In genomic region chr13:113449693-113450347, GRCh38 we compare ENCODE assay signal across 2 cellular contexts.
TF ChIP-seq lines count a peak whose summit lies in the region.

No MANE protein-coding gene starts in this region.

TF ChIP-seq in HCT116, 20 proteins besides CTCF, POLR2A, EP300 and RAD21:
- no peak for TF ChIP-seq ELF1 (IDR thresholded peaks at IDR 0.05; ENCODE audit: borderline replicate concordance, low read depth)
- no peak for TF ChIP-seq ZBTB33 (IDR thresholded peaks at IDR 0.05; ENCODE audit: extremely low read depth, insufficient replicate concordance, low read length)
- TF ChIP-seq TCF7L2 (IDR thresholded peaks at IDR 0.05; ENCODE audit: borderline replicate concordance, extremely low read depth, insufficient read depth, insufficient read length) = no peak
- TF ChIP-seq EGR1 (IDR thresholded peaks at IDR 0.05; ENCODE audit: low read depth) = no peak
- TF ChIP-seq MAX (IDR thresholded peaks at IDR 0.05) = no peak
- no peak for TF ChIP-seq FOSL1 (IDR thresholded peaks at IDR 0.05; ENCODE audit: low read depth)
- no peak for TF ChIP-seq CBX3 (IDR thresholded peaks at IDR 0.05; ENCODE audit: low read depth)
- TF ChIP-seq EZH2 (IDR thresholded peaks at IDR 0.05) = no peak
- no peak for TF ChIP-seq POLR2AphosphoS5 (IDR thresholded peaks at IDR 0.05; ENCODE audit: low read depth, low read length)
- no peak for TF ChIP-seq CEBPB (IDR thresholded peaks at IDR 0.05; ENCODE audit: low read depth)
- TF ChIP-seq SP1 (IDR thresholded peaks at IDR 0.05; ENCODE audit: low read depth) = no peak
- no peak for TF ChIP-seq REST (IDR thresholded peaks at IDR 0.05; ENCODE audit: low read depth)
TF ChIP-seq in HCT116: peak in this region for 0.

TF ChIP-seq in GM12878, 131 proteins besides CTCF, POLR2A, EP300 and RAD21:
- TF ChIP-seq CHD4 (IDR thresholded peaks at IDR 0.05) (no peak), RELB (IDR thresholded peaks at IDR 0.05; ENCODE audit: low read depth) (no peak), NKRF (conservative IDR thresholded peaks at IDR 0.05) (no peak), ZNF207 (IDR thresholded peaks at IDR 0.05; ENCODE audit: borderline replicate concordance) (no peak), POU2F2 (IDR thresholded peaks at IDR 0.05; ENCODE audit: borderline replicate concordance, low read depth, low read length) (no peak), MEF2B (IDR thresholded peaks at IDR 0.05; ENCODE audit: partially characterized antibody, poor library complexity, severe bottlenecking) (no peak), USF2 (IDR thresholded peaks at IDR 0.05; ENCODE audit: borderline replicate concordance, low read depth, low read length) (no peak), NR2F1 (conservative IDR thresholded peaks at IDR 0.05) (no peak), BRCA1 (IDR thresholded peaks at IDR 0.05; ENCODE audit: low read depth, low read length) (no peak), NR2C1 (IDR thresholded peaks at IDR 0.05) (no peak), ZNF384 (IDR thresholded peaks at IDR 0.05; ENCODE audit: borderline replicate concordance, low read depth, low read length) (no peak), RFX5 (IDR thresholded peaks at IDR 0.05; ENCODE audit: low read depth, low read length) (no peak), ASH2L (IDR thresholded peaks at IDR 0.05; ENCODE audit: borderline replicate concordance, low read depth) (no peak), RCOR1 (conservative IDR thresholded peaks at IDR 0.05; ENCODE audit: low read depth, low read length) (no peak), EZH2 (IDR thresholded peaks at IDR 0.05; ENCODE audit: borderline replicate concordance, control insufficient read depth, low read depth, low read length) (no peak), CHD1 (IDR thresholded peaks at IDR 0.05; ENCODE audit: low read depth, low read length) (no peak), CBX3 (IDR thresholded peaks at IDR 0.05; ENCODE audit: borderline replicate concordance, low read depth) (no peak), SRF (IDR thresholded peaks at IDR 0.05; ENCODE audit: low read depth in 2 of 2, low read length in 2 of 2) (no peak)
